In the genomic region with DNA sequence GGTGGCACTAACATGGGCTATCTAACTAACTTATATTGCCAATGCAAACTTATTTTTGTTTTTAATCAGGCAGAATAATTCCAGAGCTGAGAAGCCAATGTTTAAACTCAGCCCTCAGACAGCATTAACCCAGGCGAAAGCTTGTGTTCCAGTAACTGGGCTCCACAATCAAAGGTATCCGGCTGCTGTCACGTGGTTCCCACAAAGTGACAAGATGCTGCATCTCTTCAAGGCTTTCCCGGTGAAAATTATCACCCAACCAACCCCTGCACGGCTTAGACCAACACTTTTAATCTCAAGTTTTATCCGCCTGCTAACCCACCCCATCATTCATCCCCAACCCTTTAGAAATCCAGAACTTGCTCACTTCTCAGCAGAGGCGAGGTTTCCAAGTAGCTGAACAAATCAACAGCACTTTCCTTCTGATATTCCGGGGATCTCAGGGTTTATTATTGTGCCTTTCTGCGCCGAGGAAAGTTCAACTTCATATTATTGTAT, we compare ENCODE assay signal across 8 cellular contexts. TPM values are rescaled to one million over a fixed set of nuclear protein-coding genes. Genes with fewer than 3 reads are reported as not detected.
DNase-seq lines count a peak whose midpoint lies in the region; ATAC-seq and TF ChIP-seq lines count a peak whose summit lies in the region.

No MANE protein-coding gene starts in this region.

- peaks cover 15 to 17% of the 10 kb centered on the region in 2 donors for H3K4me1 ChIP-seq in naive thymus-derived CD4-positive, alpha-beta T cell (ENCODE audit: control insufficient read depth in 2 of 2, insufficient read depth in 2 of 2, low read length in 2 of 2)

- CTCF ChIA-PET in naive thymus-derived CD4-positive, alpha-beta T cell (lab: Charles Lee) = no interaction called here

- H3K9me3 Mint-ChIP-seq in brain (peaks cover 0 to 9% (median 0%) of the 10 kb centered on the region in 5 experiments), osteocyte (ENCODE audit: unreplicated experiment) (no peaks in the 10 kb centered on the region)
- H3K9me3 Mint-ChIP-seq in naive thymus-derived CD4-positive, alpha-beta T cell = peaks cover 0 to 2% (median 0%) of the 10 kb centered on the region in 11 donors

- DNase-seq in DMS153 (lab: John Stamatoyannopoulos, UW) (peak; percentile 32), DMS153 treated with DMSO at 0.1 percent for 48 hours (lab: John Stamatoyannopoulos, UW; ENCODE audit: unreplicated experiment) (no peak), NCI-H2107 treated with DMSO at 0.1 percent for 48 hours (lab: John Stamatoyannopoulos, UW; ENCODE audit: unreplicated experiment) (peak; percentile 72), osteocyte (ENCODE audit: extremely low spot score, unreplicated experiment) (no peak)
- DNase-seq in naive thymus-derived CD4-positive, alpha-beta T cell = no peak

- no peak overlapping the region for H3K27ac ChIP-seq in naive thymus-derived CD4-positive, alpha-beta T cell (ENCODE audit: low read depth, low read length)

- no peak for ATAC-seq in naive thymus-derived CD4-positive, alpha-beta T cell
- ATAC-seq in GM18867 (IDR thresholded peaks at IDR 0.05; ENCODE audit: unreplicated experiment) = no peak
- ATAC-seq in GM19324 (IDR thresholded peaks at IDR 0.05; ENCODE audit: low FRiP score, unreplicated experiment) = no peak

- peaks cover 4 to 21% of the 10 kb centered on the region in 2 donors for H3K27me3 ChIP-seq in naive thymus-derived CD4-positive, alpha-beta T cell (ENCODE audit: control insufficient read depth in 2 of 2, insufficient read depth in 2 of 2, low read length in 2 of 2)

- H3K27me3 Mint-ChIP-seq in brain (peaks cover 37% of the 10 kb centered on the region), osteocyte (ENCODE audit: unreplicated experiment) (peaks cover 65% of the 10 kb centered on the region)
- peaks cover 36 to 50% (median 44%) of the 10 kb centered on the region in 5 donors for H3K27me3 Mint-ChIP-seq in naive thymus-derived CD4-positive, alpha-beta T cell

- no peak overlapping the region for H3K4me3 ChIP-seq in naive thymus-derived CD4-positive, alpha-beta T cell (ENCODE audit: low read length)

- peak overlapping the region; percentile 100 for H3K27ac Mint-ChIP-seq in brain
- H3K27ac Mint-ChIP-seq in naive thymus-derived CD4-positive, alpha-beta T cell = peak overlapping the region in 1 of 9 donors; percentile 51
- no peak overlapping the region for H3K27ac Mint-ChIP-seq in osteocyte (ENCODE audit: unreplicated experiment)

- intact Hi-C loops in naive thymus-derived CD4-positive, alpha-beta T cell (cut with micrococcal nuclease) = loop anchor here (2.0 to 10.0 kb wide), 8 partner anchors 15 to 1771 kb away; a partner anchor contains a TSS

- TF ChIP-seq CTCF in brain (conservative IDR thresholded peaks at IDR 0.05) (no peak), osteocyte (IDR thresholded peaks at IDR 0.05) (no peak)

- no peaks in the 10 kb centered on the region for H3K9me3 ChIP-seq in naive thymus-derived CD4-positive, alpha-beta T cell (ENCODE audit: control insufficient read depth in 2 of 3, low read length in 3 of 3)

- H3K36me3 Mint-ChIP-seq in brain (peaks cover 12% of the 10 kb centered on the region), osteocyte (ENCODE audit: unreplicated experiment) (no peaks in the 10 kb centered on the region)
- peaks cover 0 to 2% (median 0%) of the 10 kb centered on the region in 5 donors for H3K36me3 Mint-ChIP-seq in naive thymus-derived CD4-positive, alpha-beta T cell

- POLR2A ChIA-PET in naive thymus-derived CD4-positive, alpha-beta T cell (lab: Charles Lee) = interaction anchor here (0.6 kb wide), 1 partner anchor 24 kb away, joined by 3 read pairs; no protein-coding TSS in a partner anchor

- no peaks in the 10 kb centered on the region for H3K36me3 ChIP-seq in naive thymus-derived CD4-positive, alpha-beta T cell (ENCODE audit: control insufficient read depth in 2 of 3, insufficient read depth in 3 of 3, low read length in 3 of 3)

- H3K4me3 Mint-ChIP-seq in brain = peak overlapping the region; percentile 91 to 98 (median 93)
- peak overlapping the region in 9 of 10 donors; percentile 5 to 91 (median 54) for H3K4me3 Mint-ChIP-seq in naive thymus-derived CD4-positive, alpha-beta T cell
- H3K4me3 Mint-ChIP-seq in osteocyte (ENCODE audit: unreplicated experiment) = no peak overlapping the region

- peaks cover 59% of the 10 kb centered on the region for H3K4me1 Mint-ChIP-seq in brain
- H3K4me1 Mint-ChIP-seq in naive thymus-derived CD4-positive, alpha-beta T cell = peaks cover 23 to 42% (median 32%) of the 10 kb centered on the region in 7 donors
- H3K4me1 Mint-ChIP-seq in osteocyte (ENCODE audit: unreplicated experiment) = peaks cover 23% of the 10 kb centered on the region

RNA-seq across cellular contexts. Expression of a gene that starts 58.7 kb away (rescaled TPM):
- polyA plus RNA-seq in brain (ENCODE audit: insufficient read depth, low read depth, low replicate concordance) = not detected
- total RNA-seq in naive thymus-derived CD4-positive, alpha-beta T cell = not detected
- not detected for polyA plus RNA-seq in naive thymus-derived CD4-positive, alpha-beta T cell
- total RNA-seq in osteocyte = 0.73 TPM in 1 of 2 replicates, not detected in the other

RNA-seq across cellular contexts. Expression of a gene that starts 59.1 kb away (rescaled TPM):
- 24.9 TPM for polyA plus RNA-seq in brain (ENCODE audit: insufficient read depth, low read depth, low replicate concordance)
- total RNA-seq in naive thymus-derived CD4-positive, alpha-beta T cell = 10 to 100 TPM in 1 of 5 experiments, 1 to 10 TPM in 2, under 1 TPM in 2; 0.64 to 11.3 (median 2.3) TPM
- under 1 TPM in 1 of 2 donors, not detected in 1; 0.14 TPM for polyA plus RNA-seq in naive thymus-derived CD4-positive, alpha-beta T cell
- 0.27 TPM in 1 of 2 replicates, not detected in the other for total RNA-seq in osteocyte

Comparison
In these comparisons a context has a peak if more than half of its experiments do, and no peak if none do; other contexts are left out.
1. DNase-seq: peak in DMS153 (single experiment) and NCI-H2107 treated with DMSO at 0.1 percent for 48 hours (single experiment); none in DMS153 treated with DMSO at 0.1 percent for 48 hours (single experiment), naive thymus-derived CD4-positive, alpha-beta T cell (0 of 9) and osteocyte (single experiment).